10 cellular contexts compared by ENCODE assay signal in the genomic region with DNA sequence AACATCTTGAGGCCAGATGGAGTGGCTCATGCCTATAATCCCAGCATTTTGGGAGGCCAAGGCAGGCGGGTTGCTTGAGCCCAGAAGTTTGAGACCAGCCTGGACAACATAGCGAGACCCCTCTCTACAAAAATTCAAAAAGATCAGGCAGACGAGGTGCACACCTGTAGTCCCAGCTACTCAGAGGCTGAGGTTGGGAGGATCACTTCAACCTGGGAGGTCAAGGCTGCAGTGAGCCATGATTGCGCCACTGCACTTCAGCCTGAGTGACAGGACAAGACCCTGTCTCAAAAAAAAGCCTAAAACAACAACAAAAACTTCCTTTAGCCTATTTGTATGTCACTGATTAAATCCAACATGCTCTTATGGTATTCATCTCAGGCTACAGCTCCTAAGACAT. TPM values are rescaled to one million over a fixed set of nuclear protein-coding genes. Genes with fewer than 3 reads are reported as not detected.
DNase-seq lines count a peak whose midpoint lies in the region; ATAC-seq, FAIRE-seq and TF ChIP-seq lines count a peak whose summit lies in the region.
"Had no signal": no experiment of that assay in that cellular context is flagged by ENCODE, and none has a peak within 500 bp of the region (broad histone marks: within the 10 kb centered on the region; RNA-seq: fewer than 3 reads in every experiment).

No MANE protein-coding gene starts in this region.

- peak overlapping the region; percentile 52 for H3K27ac ChIP-seq in DND-41 (ENCODE audit: low read length)
- H3K27ac ChIP-seq in OCI-LY1 (ENCODE audit: low read depth, low read length, poor library complexity, severe bottlenecking) = peak overlapping the region; percentile 57
- H3K27ac ChIP-seq in sigmoid colon = peak overlapping the region; percentile 46 to 65 (median 58)

- DNase-seq in DND-41 = no peak
- no peak for DNase-seq in endothelial cell (ENCODE audit: low spot score)
- DNase-seq in sigmoid colon = no peak
- DNase-seq in glomerular visceral epithelial cell (ENCODE audit: extremely low spot score) = no peak
- no peak for DNase-seq in urothelium cell line (ENCODE audit: low spot score)

- H3K27me3 Mint-ChIP-seq in endothelial cell (ENCODE audit: unreplicated experiment) = no peaks in the 10 kb centered on the region

- intact Hi-C loops in sigmoid colon (cut with DNase I) = no loop called here

- H3K79me2 ChIP-seq in DND-41 (ENCODE audit: insufficient read depth, low read length) (no peaks in the 10 kb centered on the region), OCI-LY1 (ENCODE audit: insufficient read depth, low read length) (no peaks in the 10 kb centered on the region)

- H3K9me3 Mint-ChIP-seq in endothelial cell (ENCODE audit: unreplicated experiment) = no peaks in the 10 kb centered on the region

- no peaks in the 10 kb centered on the region for H3K36me3 ChIP-seq in DND-41 (ENCODE audit: insufficient read depth, low read length)
- no peaks in the 10 kb centered on the region for H3K36me3 ChIP-seq in OCI-LY1 (ENCODE audit: insufficient read depth, low read length)
- H3K36me3 ChIP-seq in sigmoid colon = no peaks in the 10 kb centered on the region

- peaks cover 9% of the 10 kb centered on the region for H3K4me1 Mint-ChIP-seq in endothelial cell (ENCODE audit: unreplicated experiment)

- H3K9ac ChIP-seq in DND-41 (ENCODE audit: low read depth, low read length) = 0 out of 2 replicates have a peak overlapping the region, but pooled peaks have one; percentile 18
- no peak overlapping the region; the same call in 1 of the 2 replicates for H3K9ac ChIP-seq in OCI-LY1 (ENCODE audit: low read length)

- H3K4me1 ChIP-seq in DND-41 (ENCODE audit: insufficient read depth, low read length) (peaks cover 20% of the 10 kb centered on the region), OCI-LY1 (ENCODE audit: insufficient read depth, low read length, severe bottlenecking) (peaks cover 17% of the 10 kb centered on the region), sigmoid colon (peaks cover 0 to 16% (median 11%) of the 10 kb centered on the region in 4 donors)
- H3K4me1 ChIP-seq: body of pancreas had no signal

- no peak for TF ChIP-seq POLR2A in sigmoid colon (IDR thresholded peaks at IDR 0.05)

- H3K27me3 ChIP-seq in DND-41 (ENCODE audit: insufficient read depth, low read length, poor library complexity) (no peaks in the 10 kb centered on the region), OCI-LY1 (ENCODE audit: insufficient read depth, low read length) (no peaks in the 10 kb centered on the region), sigmoid colon (no peaks in the 10 kb centered on the region)
- H3K27me3 ChIP-seq: body of pancreas had no signal

- no peaks in the 10 kb centered on the region for H4K20me1 ChIP-seq in DND-41 (ENCODE audit: insufficient read depth, low read length)
- H4K20me1 ChIP-seq in OCI-LY1 (ENCODE audit: insufficient read depth, low read length) = no peaks in the 10 kb centered on the region

- no peak overlapping the region for H3K4me3 ChIP-seq in DND-41 (ENCODE audit: low read depth in 1 of 2, low read length in 2 of 2)
- H3K4me3 ChIP-seq in OCI-LY1 (ENCODE audit: low read depth, low read length, poor library complexity, severe bottlenecking) = no peak overlapping the region
- no peak overlapping the region for H3K4me3 ChIP-seq in sigmoid colon
- H3K4me3 ChIP-seq: body of pancreas had no signal

- TF ChIP-seq CTCF in DND-41 (IDR thresholded peaks at IDR 0.05; ENCODE audit: borderline replicate concordance, extremely low read depth, low read length, poor library complexity, severe bottlenecking) (no peak), OCI-LY1 (IDR thresholded peaks at IDR 0.05; ENCODE audit: low read length) (no peak), endothelial cell (IDR thresholded peaks at IDR 0.05; ENCODE audit: unreplicated experiment) (no peak), sigmoid colon (IDR thresholded peaks at IDR 0.05) (no peak)

- ATAC-seq in DND-41 (ENCODE audit: insufficient read depth, low read depth) (no peak), GM18520 (IDR thresholded peaks at IDR 0.05; ENCODE audit: unreplicated experiment) (no peak), GM21390 (IDR thresholded peaks at IDR 0.05; ENCODE audit: unreplicated experiment) (no peak)
- ATAC-seq: body of pancreas, HCT116 had no signal

- peak overlapping the region; percentile 40 for H3K27ac Mint-ChIP-seq in endothelial cell (ENCODE audit: unreplicated experiment)

- no peaks in the 10 kb centered on the region for H3K9me2 ChIP-seq in OCI-LY1 (ENCODE audit: low read depth, low read length)

- TF ChIP-seq EP300 in sigmoid colon (IDR thresholded peaks at IDR 0.05) = no peak

- FAIRE-seq in urothelium cell line (lab: Jason Lieb, UNC) = no peak

- no peak overlapping the region for H3K4me3 Mint-ChIP-seq in endothelial cell (ENCODE audit: unreplicated experiment)

- WGBS in sigmoid colon, 2 donors = 90 to 92% methylated on average over 4 of the region's 4 CpGs

- H3K9me3 ChIP-seq in DND-41 (ENCODE audit: insufficient read depth, low read length, severe bottlenecking) (no peaks in the 10 kb centered on the region), OCI-LY1 (ENCODE audit: low read length) (no peaks in the 10 kb centered on the region), sigmoid colon (no peaks in the 10 kb centered on the region)
- H3K9me3 ChIP-seq: body of pancreas had no signal

- no peaks in the 10 kb centered on the region for H3F3A ChIP-seq in OCI-LY1 (ENCODE audit: insufficient read depth, low read length)

- no peaks in the 10 kb centered on the region for H3K36me3 Mint-ChIP-seq in endothelial cell (ENCODE audit: low read depth, unreplicated experiment)

- H3K4me2 ChIP-seq in DND-41 (ENCODE audit: insufficient read depth, low read length) = peak overlapping the region; percentile 48
- H3K4me2 ChIP-seq in OCI-LY1 (ENCODE audit: low read length) = peak overlapping the region; percentile 37; the same call in 1 of the 2 replicates

- H2AFZ ChIP-seq in DND-41 (ENCODE audit: low read depth, low read length) (peak overlapping the region; percentile 82), OCI-LY1 (ENCODE audit: low read length) (no peak overlapping the region)

RNA-seq across cellular contexts. Expression of gene DOP1B, which starts 6.8 kb away (rescaled TPM):
- 8.7 TPM for total RNA-seq in endothelial cell (ENCODE audit: unreplicated experiment)
- 10 to 100 TPM in 2 of 4 donors, 1 to 10 TPM in 2; 7.4 to 14.7 (median 9.8) TPM for total RNA-seq in sigmoid colon
- 10 to 100 TPM; 12.5 to 20.7 (median 13.8) TPM for polyA plus RNA-seq in sigmoid colon

RNA-seq across cellular contexts. Expression of gene CBR3, which starts 14.9 kb away (rescaled TPM):
- total RNA-seq in endothelial cell (ENCODE audit: unreplicated experiment) = 0.38 TPM
- total RNA-seq in sigmoid colon = 10 to 100 TPM in 3 of 4 donors, 1 to 10 TPM in 1; 3.5 to 17.8 (median 15.5) TPM
- polyA plus RNA-seq in sigmoid colon = 10 to 100 TPM in 1 of 3 donors, 1 to 10 TPM in 2; 2.3 to 10.2 (median 8.9) TPM
